9 cellular contexts compared by ENCODE assay signal in genomic region chr1:206116873-206117150, GRCh38. TPM values are rescaled to one million over a fixed set of nuclear protein-coding genes. Genes with fewer than 3 reads are reported as not detected.
DNase-seq lines count a peak whose midpoint lies in the region; ATAC-seq, FAIRE-seq and TF ChIP-seq lines count a peak whose summit lies in the region.
"Had no signal": no experiment of that assay in that cellular context is flagged by ENCODE, and none has a peak within 500 bp of the region (broad histone marks: within the 10 kb centered on the region; RNA-seq: fewer than 3 reads in every experiment).

No MANE protein-coding gene starts in this region.

- peak overlapping the region; percentile 53 for H3K4ac ChIP-seq in H1 (replicated peaks; ENCODE audit: insufficient read length, low read depth, low read length)

- H3K9me3 ChIP-seq in AG04450 (ENCODE audit: control insufficient read depth, insufficient read depth, low read length) (peaks cover 2% of the 10 kb centered on the region; the same call in 1 of the 2 replicates), HUES64 (ENCODE audit: insufficient read depth, low read depth, low read length) (peaks cover 11% of the 10 kb centered on the region; the same call in 1 of the 2 replicates), H1 (ENCODE audit: insufficient read depth in 2 of 2, low read depth in 1 of 2, low read length in 1 of 2) (no peaks in the 10 kb centered on the region; a peak in 2 of 4 replicates)
- H3K9me3 ChIP-seq: adrenal gland had no signal

- no peak overlapping the region for H2BK5ac ChIP-seq in H1 (ENCODE audit: low read depth, low read length)

- in situ Hi-C loops in KBM-7 (cut with MboI; ENCODE audit: low pct_unique_long_range_greater_than_20kb, low sequenced_read_pairs), result no loop called here

- H3K27ac ChIP-seq in AG04450 (ENCODE audit: low read depth, low read length), result no peak overlapping the region
- no peak overlapping the region for H3K27ac ChIP-seq in HUES64 (ENCODE audit: low read depth, low read length)
- no peak overlapping the region for H3K27ac ChIP-seq in H1 (ENCODE audit: low read depth, low read length)
- H3K27ac ChIP-seq: adrenal gland had no signal

- H4K5ac ChIP-seq in H1 (ENCODE audit: insufficient read length, low read depth, low read length), result no peak overlapping the region

- no peak overlapping the region for H3K18ac ChIP-seq in H1 (ENCODE audit: extremely low read depth, low read length)

- no peak for ATAC-seq in GM19463 (IDR thresholded peaks at IDR 0.05; ENCODE audit: unreplicated experiment)

- H3K4me1 Mint-ChIP-seq in nephron progenitor cell, result peaks cover 12% of the 10 kb centered on the region

- POLR2A ChIA-PET in AG04450 (lab: Yijun Ruan, JAX) (no interaction called here), H1 (lab: Charles Lee; ENCODE audit: partially characterized antibody) (no interaction called here)

- peak overlapping the region; percentile 85 for H3K4me3 Mint-ChIP-seq in nephron progenitor cell

- 0 out of 2 replicates have a peak, but pooled peaks cover 4% of the 10 kb centered on the region for H3K4me1 ChIP-seq in HUES64 (ENCODE audit: insufficient read depth, low read length)
- H3K4me1 ChIP-seq in H1 (replicated peaks in 1 of 4; ENCODE audit: control insufficient read depth in 3 of 4, insufficient read depth in 4 of 4, low read length in 3 of 4), result peaks cover 0 to 3% (median 2%) of the 10 kb centered on the region in 4 experiments; a peak in 3 of 7 replicates

- FAIRE-seq in H1 (lab: Jason Lieb, UNC), result no peak

- no peak for TF ChIP-seq POLR2A in H1 (IDR thresholded peaks at IDR 0.05; ENCODE audit: control extremely low read depth in 1 of 2, low read depth in 2 of 2, low read length in 2 of 2)

- no peak overlapping the region for H2AK5ac ChIP-seq in H1 (ENCODE audit: low read depth, low read length)

- peak overlapping the region; percentile 55; the same call in 1 of the 2 replicates for H2AFZ ChIP-seq in H1 (ENCODE audit: low read length)

- TF ChIP-seq EP300 in H1 (IDR thresholded peaks at IDR 0.05; ENCODE audit: borderline replicate concordance in 1 of 2, low read depth in 2 of 2, low read length in 2 of 2), result no peak

- H3K36me3 ChIP-seq in HUES64 (ENCODE audit: insufficient read depth, low read length), result no peaks in the 10 kb centered on the region
- H3K36me3 ChIP-seq in H1 (ENCODE audit: control insufficient read depth in 2 of 4, insufficient read depth in 4 of 4, low read length in 3 of 4), result no peaks in the 10 kb centered on the region
- H3K36me3 ChIP-seq: adrenal gland had no signal

- H2BK15ac ChIP-seq in H1 (ENCODE audit: low read length), result no peak overlapping the region

- H3K56ac ChIP-seq in H1 (replicated peaks; ENCODE audit: insufficient read length, low read depth, low read length), result no peak overlapping the region

- peaks cover 2% of the 10 kb centered on the region; the same call in 1 of the 2 replicates for H3K79me1 ChIP-seq in H1 (ENCODE audit: low read depth, low read length)

- H3K79me2 ChIP-seq in H1 (ENCODE audit: control insufficient read depth in 1 of 2, insufficient read depth in 2 of 2, low read length in 2 of 2), result no peaks in the 10 kb centered on the region

- no peak overlapping the region for H2BK12ac ChIP-seq in H1 (ENCODE audit: low read depth, low read length)

- no peak overlapping the region for H3K14ac ChIP-seq in H1 (ENCODE audit: insufficient read length)

- 14% methylated on average over 5 of the region's 5 CpGs for WGBS in HUES64
- WGBS in H1 (ENCODE audit: extremely low coverage in 1 of 2, insufficient coverage in 1 of 2, insufficient read length in 1 of 2, insufficient replicate concordance in 2 of 2, low coverage in 1 of 2, low lambda C conversion rate in 2 of 2, missing lambda C conversion rate in 1 of 2), 2 experiments, result 21% methylated on average over 5 of the region's 5 CpGs; no CpG with 5 or more reads in 1 of the 2 experiments

- peaks cover 32% of the 10 kb centered on the region for H3K9me3 Mint-ChIP-seq in nephron progenitor cell

- DNase-seq in AG04450 (ENCODE audit: low read depth, low spot score) (no peak), H1 (ENCODE audit: low read depth in 1 of 2, low spot score in 2 of 2) (no peak), nephron progenitor cell (no peak), KBM-7 (no peak), NCI-H2081 (lab: John Stamatoyannopoulos, UW) (no peak), foreskin melanocyte (no peak)

- peaks cover 87% of the 10 kb centered on the region for H3K27me3 Mint-ChIP-seq in nephron progenitor cell (ENCODE audit: low read depth, poor library complexity)

- TF ChIP-seq CTCF in AG04450 (IDR thresholded peaks at IDR 0.05; ENCODE audit: low read depth, low read length) (no peak), H1 (IDR thresholded peaks at IDR 0.05; ENCODE audit: control extremely low read depth in 1 of 3, insufficient read depth in 1 of 3, low read depth in 1 of 3, low read length in 3 of 3) (no peak), nephron progenitor cell (IDR thresholded peaks at IDR 0.05) (no peak)

- no peaks in the 10 kb centered on the region for H3K36me3 Mint-ChIP-seq in nephron progenitor cell (ENCODE audit: low read depth)

- H3K23ac ChIP-seq in H1 (ENCODE audit: insufficient read length), result no peak overlapping the region

- H4K91ac ChIP-seq in H1 (replicated peaks; ENCODE audit: insufficient read length, low read length), result no peak overlapping the region

- H4K20me1 ChIP-seq in H1 (replicated peaks in 1 of 2; ENCODE audit: control insufficient read depth in 1 of 2, insufficient read depth in 2 of 2, low read length in 2 of 2), result peaks cover 0 to 2% of the 10 kb centered on the region in 2 experiments

- CTCF ChIA-PET in AG04450 (lab: Charles Lee) (no interaction called here), H1 (lab: Charles Lee; ENCODE audit: partially characterized antibody) (interaction anchor here (0.8 to 1.3 kb wide), 3 partner anchors 9 to 133 kb away, joined by 3 to 4 read pairs (median 3); no protein-coding TSS in a partner anchor)

- H3K23me2 ChIP-seq in H1 (ENCODE audit: low read depth, low read length), result peaks cover 16% of the 10 kb centered on the region

- no peak overlapping the region for H2BK120ac ChIP-seq in H1 (replicated peaks; ENCODE audit: low read depth, low read length)

- H3K27me3 ChIP-seq in AG04450 (ENCODE audit: control insufficient read depth, insufficient read depth, low read length) (peaks cover 46% of the 10 kb centered on the region), HUES64 (ENCODE audit: insufficient read depth, low read length) (peaks cover 39% of the 10 kb centered on the region), H1 (replicated peaks in 1 of 4; ENCODE audit: control insufficient read depth in 3 of 4, extremely low read depth in 1 of 4, insufficient read depth in 3 of 4, low read length in 3 of 4) (peaks cover 3 to 26% (median 24%) of the 10 kb centered on the region in 4 experiments)

- H2BK20ac ChIP-seq in H1 (ENCODE audit: low read length), result no peak overlapping the region

- H3K27ac Mint-ChIP-seq in nephron progenitor cell, result no peak overlapping the region

- no peak for TF ChIP-seq RAD21 in H1 (IDR thresholded peaks at IDR 0.05 in 1 of 2, conservative IDR thresholded peaks at IDR 0.05 in 1 of 2; ENCODE audit: low read depth in 2 of 2, low read length in 2 of 2)

- H3K4me2 ChIP-seq in H1 (ENCODE audit: insufficient read depth in 1 of 2, low read depth in 2 of 2, low read length in 2 of 2), result peak overlapping the region; percentile 71 to 89

- H3K9ac ChIP-seq in HUES64 (ENCODE audit: low read depth, low read length) (no peak overlapping the region), H1 (replicated peaks in 1 of 4; ENCODE audit: extremely low read depth in 1 of 4, low read depth in 3 of 4, low read length in 3 of 4) (no peak overlapping the region; a peak in 1 of 7 replicates)

- H4K8ac ChIP-seq in H1 (ENCODE audit: extremely low read depth, insufficient read depth, low read length), result no peak overlapping the region

- peak overlapping the region; percentile 32 for H3K4me3 ChIP-seq in AG04450 (ENCODE audit: low read depth, low read length)
- H3K4me3 ChIP-seq in HUES64 (ENCODE audit: low read length), result peak overlapping the region; percentile 60
- peak overlapping the region; percentile 50 to 69 (median 60) for H3K4me3 ChIP-seq in H1 (ENCODE audit: extremely low read depth in 1 of 4, insufficient read depth in 2 of 4, low read depth in 3 of 4, low read length in 4 of 4)

TF ChIP-seq in H1, 55 proteins besides CTCF, POLR2A, EP300 and RAD21:
- no peak for TF ChIP-seq SUZ12 (IDR thresholded peaks at IDR 0.05; ENCODE audit: low read length)
- no peak for TF ChIP-seq SIN3A (conservative IDR thresholded peaks at IDR 0.05 in 1 of 2, IDR thresholded peaks at IDR 0.05 in 1 of 2; ENCODE audit: low read depth in 1 of 2, low read length in 2 of 2)
- no peak for TF ChIP-seq POLR2AphosphoS5 (IDR thresholded peaks at IDR 0.05; ENCODE audit: low read depth, low read length)
- no peak for TF ChIP-seq SRF (IDR thresholded peaks at IDR 0.05; ENCODE audit: low read depth, low read length)
TF ChIP-seq in H1: peak in this region for 0.

RNA-seq across cellular contexts. Expression of gene AVPR1B, which starts 0.4 kb away (rescaled TPM):
- polyA plus RNA-seq in AG04450 (2011; rRNA removed), result not detected in 2 replicates
- polyA minus RNA-seq in AG04450 (2011; rRNA and poly(A)+ RNA removed), result not detected in 2 replicates
- 0.15 TPM for polyA plus RNA-seq in HUES64 (2013, experiment 1 of 2)
- polyA plus RNA-seq in HUES64 (2013, experiment 2 of 2), result not detected
- 0.42 and 0.50 TPM in 2 replicates for total RNA-seq in H1 (2021; fragmentation: NEBNext Ultra II Directional; extraction: Animal tissue kit (Norgen Biotek cat#: 25700))
- polyA plus RNA-seq in H1 (2011; rRNA removed), result 0.29 and 0.44 TPM in 2 replicates
- polyA plus RNA-seq in H1 (2011; cell fraction: cytosol; rRNA removed), result 0.30 TPM
- polyA plus RNA-seq in H1 (2011; cell fraction: nucleus; rRNA removed), result 0.39 TPM
- polyA plus RNA-seq in H1 (2012, experiment 1 of 2), result 0.23 to 0.27 TPM (median 0.27 TPM) in 3 of 4 replicates, not detected in the other
- polyA plus RNA-seq in H1 (2012, experiment 2 of 2), result 0.07 TPM
- polyA plus RNA-seq in H1 (2013, experiment 1 of 2), result 0.20 TPM
- polyA plus RNA-seq in H1 (2013, experiment 2 of 2), result 0.24 TPM
- polyA minus RNA-seq in H1 (2011; rRNA and poly(A)+ RNA removed), result 0.35 and 0.37 TPM in 2 replicates
- polyA minus RNA-seq in H1 (2011; cell fraction: cytosol; rRNA and poly(A)+ RNA removed), result not detected
- polyA minus RNA-seq in H1 (2011; cell fraction: nucleus; rRNA and poly(A)+ RNA removed), result 0.30 TPM
- total RNA-seq: adrenal gland had no signal
- polyA plus RNA-seq: adrenal gland had no signal
